Comparison of ENCODE assay signal across 8 cellular contexts in the genomic region with DNA sequence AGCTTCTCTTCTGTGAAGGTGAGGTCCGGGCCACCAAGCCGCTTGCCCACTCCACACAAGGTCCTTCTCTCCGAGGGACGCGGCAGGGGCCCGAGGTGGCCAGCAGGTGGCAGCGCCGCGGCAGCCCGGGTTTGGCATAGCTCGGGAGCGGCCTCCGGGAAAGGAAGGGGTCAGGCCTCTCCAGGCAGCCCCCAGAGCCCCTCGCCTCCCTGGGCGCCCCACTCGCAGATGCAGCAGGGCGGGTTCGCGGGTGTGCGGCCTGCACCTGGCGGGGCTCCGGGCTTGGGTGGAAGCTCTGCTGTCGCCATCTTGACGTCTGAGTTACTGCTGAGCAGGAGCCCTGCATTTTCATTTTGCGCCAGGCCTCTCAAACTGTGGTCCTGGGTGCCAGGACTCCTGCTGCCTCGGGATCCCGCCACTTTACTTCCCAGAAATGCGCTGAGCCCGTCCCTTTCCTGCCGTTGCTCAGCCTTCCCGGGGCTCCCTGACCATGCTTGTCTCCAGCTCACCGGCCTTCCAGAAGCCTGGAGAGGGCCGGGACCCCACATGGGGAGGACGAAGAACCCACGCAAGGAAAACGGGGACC. TPM values are rescaled to one million over a fixed set of nuclear protein-coding genes. Genes with fewer than 3 reads are reported as not detected.
DNase-seq lines count a peak whose midpoint lies in the region; ATAC-seq and TF ChIP-seq lines count a peak whose summit lies in the region.

No MANE protein-coding gene starts in this region.

- H3K36me3 ChIP-seq in ascending aorta = no peaks in the 10 kb centered on the region
- H3K36me3 ChIP-seq in hepatocyte (replicated peaks; ENCODE audit: insufficient read depth, low read depth) = no peaks in the 10 kb centered on the region

- DNase-seq in AG20443 (ENCODE audit: low spot score) (peak; percentile 94), ascending aorta (ENCODE audit: low spot score in 2 of 2) (peak in 1 of 2 donors; percentile 87), hepatocyte (ENCODE audit: low spot score) (peak; percentile 79), skeletal muscle cell (ENCODE audit: low read depth) (no peak)
- DNase-seq in T-helper 2 cell treated with Interferon-gamma antibody and Interleukin-4, amounts not matched to agents 5 μg/mL and 100 μg/mL, for 36 hours (ENCODE audit: low spot score) = peak; percentile 69

- H3K79me2 ChIP-seq in hepatocyte = no peaks in the 10 kb centered on the region

- H4K20me1 ChIP-seq in hepatocyte (ENCODE audit: insufficient read depth, poor library complexity, severe bottlenecking) = no peaks in the 10 kb centered on the region

- H3K4me3 Mint-ChIP-seq in IgD-negative memory B cell = peak overlapping the region; percentile 69 to 92 (median 80)
- peak overlapping the region; percentile 68 for H3K4me3 Mint-ChIP-seq in T-helper 2 cell treated with Interferon-gamma antibody and Interleukin-4, amounts not matched to agents 5 μg/mL and 100 μg/mL, for 36 hours

- H3K9me3 Mint-ChIP-seq in IgD-negative memory B cell = no peaks in the 10 kb centered on the region
- H3K9me3 Mint-ChIP-seq in T-helper 2 cell treated with Interferon-gamma antibody and Interleukin-4, amounts not matched to agents 5 μg/mL and 100 μg/mL, for 36 hours = no peaks in the 10 kb centered on the region

- peak overlapping the region; percentile 74 for H2AFZ ChIP-seq in hepatocyte

- no peaks in the 10 kb centered on the region for H3K9me2 ChIP-seq in hepatocyte (replicated peaks; ENCODE audit: insufficient read depth)

- intact Hi-C loops in ascending aorta (cut with DNase I) = loop anchor here (1.0 kb wide), 2 partner anchors 19 to 74 kb away; partner anchors contain the start of gene NCL

- WGBS in hepatocyte (ENCODE audit: low lambda C conversion rate, missing lambda C conversion rate) = 55% methylated on average over 35 of the region's 36 CpGs

- H3K4me3 ChIP-seq in ascending aorta = peak overlapping the region; percentile 51 to 74
- H3K4me3 ChIP-seq in hepatocyte = no peak overlapping the region
- peak overlapping the region; percentile 18 for H3K4me3 ChIP-seq in skeletal muscle cell (ENCODE audit: low read depth, low read length)

- H3K9me3 ChIP-seq in ascending aorta (no peaks in the 10 kb centered on the region), hepatocyte (ENCODE audit: low read depth) (no peaks in the 10 kb centered on the region)

- H3K4me1 ChIP-seq in ascending aorta (peaks cover 0 to 5% of the 10 kb centered on the region in 2 donors), hepatocyte (ENCODE audit: insufficient read depth) (no peaks in the 10 kb centered on the region)

- H3K27ac ChIP-seq in ascending aorta = peak overlapping the region; percentile 86 to 89
- H3K27ac ChIP-seq in hepatocyte = no peak overlapping the region

- TF ChIP-seq CTCF in ascending aorta (IDR thresholded peaks at IDR 0.05) (peak; percentile 74 to 93 (median 93)), hepatocyte (IDR thresholded peaks at IDR 0.05; ENCODE audit: poor library complexity) (peak; percentile 84)

- H3K27me3 Mint-ChIP-seq in IgD-negative memory B cell = no peaks in the 10 kb centered on the region
- H3K27me3 Mint-ChIP-seq in T-helper 2 cell treated with Interferon-gamma antibody and Interleukin-4, amounts not matched to agents 5 μg/mL and 100 μg/mL, for 36 hours (ENCODE audit: low read depth) = peaks cover under 1% of the 10 kb centered on the region

- H3K4me1 Mint-ChIP-seq in IgD-negative memory B cell = peaks cover 3 to 5% (median 4%) of the 10 kb centered on the region in 3 donors
- H3K4me1 Mint-ChIP-seq in T-helper 2 cell treated with Interferon-gamma antibody and Interleukin-4, amounts not matched to agents 5 μg/mL and 100 μg/mL, for 36 hours (ENCODE audit: low read depth) = peaks cover 17% of the 10 kb centered on the region

- H3K36me3 Mint-ChIP-seq in IgD-negative memory B cell = peaks cover 2% of the 10 kb centered on the region
- H3K36me3 Mint-ChIP-seq in T-helper 2 cell treated with Interferon-gamma antibody and Interleukin-4, amounts not matched to agents 5 μg/mL and 100 μg/mL, for 36 hours (ENCODE audit: low read depth) = no peaks in the 10 kb centered on the region

- peak overlapping the region; percentile 67 to 82 (median 80) for H3K27ac Mint-ChIP-seq in IgD-negative memory B cell
- peak overlapping the region; percentile 90 for H3K27ac Mint-ChIP-seq in T-helper 2 cell treated with Interferon-gamma antibody and Interleukin-4, amounts not matched to agents 5 μg/mL and 100 μg/mL, for 36 hours

- ATAC-seq in GM19035 (IDR thresholded peaks at IDR 0.05; ENCODE audit: unreplicated experiment) (peak; percentile 73), HG03159 (IDR thresholded peaks at IDR 0.05; ENCODE audit: unreplicated experiment) (no peak)

- H3K27me3 ChIP-seq in ascending aorta (no peaks in the 10 kb centered on the region), hepatocyte (no peaks in the 10 kb centered on the region)

- H3K4me2 ChIP-seq in hepatocyte = peak overlapping the region; percentile 66

RNA-seq across cellular contexts. Expression of gene NCL, which starts 18.6 kb away (rescaled TPM):
- polyA plus RNA-seq in IgD-negative memory B cell (523 TPM), hepatocyte (349 and 368 TPM in 2 replicates)
- total RNA-seq in ascending aorta (136 TPM), hepatocyte (137 and 193 TPM in 2 replicates)

RNA-seq across cellular contexts. Expression of gene NMUR1, which starts 47.3 kb away (rescaled TPM):
- polyA plus RNA-seq in IgD-negative memory B cell (0.33 TPM), hepatocyte (0.37 TPM in 1 of 2 replicates, not detected in the other)
- total RNA-seq in ascending aorta (1.8 TPM), hepatocyte (0.33 and 0.48 TPM in 2 replicates)
